ENCODE assay signal across 31 cellular contexts in the genomic region with DNA sequence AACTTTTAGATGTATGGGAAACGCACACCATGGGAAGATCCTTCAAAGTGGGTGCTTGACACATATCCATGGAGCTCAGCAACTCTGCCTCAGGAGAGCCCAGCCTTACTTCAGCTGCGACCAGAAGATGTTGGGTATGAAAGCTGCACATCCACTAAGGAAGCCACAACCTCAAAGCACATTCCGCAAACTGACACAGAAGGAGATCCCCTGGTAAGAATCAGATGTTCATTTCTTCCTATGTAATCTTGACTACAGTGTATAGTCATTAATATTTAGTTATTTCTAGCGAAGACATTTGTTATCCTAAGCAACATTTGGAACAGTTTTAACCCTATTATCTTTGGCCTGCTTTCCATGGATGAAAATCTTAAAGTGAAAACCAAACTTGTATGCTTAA.
"Had no signal": no experiment of that assay in that cellular context is flagged by ENCODE, and none has a peak within 500 bp of the region (broad histone marks: within the 10 kb centered on the region; RNA-seq: fewer than 3 reads in every experiment).

No MANE protein-coding gene starts in this region.

- H3K4me3 Mint-ChIP-seq: activated CD4-positive, alpha-beta memory T cell treated with anti-CD3 and anti-CD28 coated beads for 36 hours; activated CD4-positive, alpha-beta T cell treated with anti-CD3 and anti-CD28 coated beads for 36 hours; activated CD4-positive, alpha-beta T cell treated with anti-CD3 and anti-CD28 coated beads, Interleukin-2, amount 10 ng/mL, durations not matched to agents 24 days and 14 days; activated CD8-positive, alpha-beta memory T cell treated with anti-CD3 and anti-CD28 coated beads, Interleukin-2, amount 10 ng/mL, durations not matched to agents 7 days and 5 days; activated CD8-positive, alpha-beta T cell treated with anti-CD3 and anti-CD28 coated beads, Interleukin-2, amount 10 ng/mL, durations not matched to agents 7 days and 5 days; activated naive CD4-positive, alpha-beta T cell treated with anti-CD3 and anti-CD28 coated beads for 36 hours; activated naive CD4-positive, alpha-beta T cell treated with anti-CD3 and anti-CD28 coated beads, Interleukin-2, amount 50 U/mL, for 24 hours; activated naive CD8-positive, alpha-beta T cell treated with anti-CD3 and anti-CD28 coated beads for 36 hours; activated naive CD8-positive, alpha-beta T cell treated with anti-CD3 and anti-CD28 coated beads, Interleukin-2, amount 50 U/mL, for 24 hours; activated T-helper 1 cell treated with anti-CD3 and anti-CD28 coated beads, Interleukin-12 subunit alpha, Interleukin-12 subunit beta, Interleukin-2, Interleukin-4 antibody, amounts not matched to agents 30 ng/mL and 10 ng/mL and 1 ng/mL, durations not matched to agents 14 hours and 24 hours and 36 hours; T-helper 17 cell; T-helper 2 cell treated with Interferon-gamma antibody and Interleukin-4, amounts not matched to agents 5 μg/mL and 100 μg/mL, for 36 hours had no signal

- H3K9me3 Mint-ChIP-seq: activated CD4-positive, alpha-beta T cell treated with anti-CD3 and anti-CD28 coated beads, Interleukin-2, amount 10 ng/mL, durations not matched to agents 24 days and 14 days; activated T-helper 1 cell treated with anti-CD3 and anti-CD28 coated beads, Interleukin-12 subunit alpha, Interleukin-12 subunit beta, Interleukin-2, Interleukin-4 antibody, amounts not matched to agents 30 ng/mL and 10 ng/mL and 1 ng/mL, durations not matched to agents 14 hours and 24 hours and 36 hours had no signal

- H3K4me1 ChIP-seq: adrenal gland, colonic mucosa, esophagus squamous epithelium had no signal

- DNase-seq: activated CD4-positive, alpha-beta memory T cell treated with anti-CD3 and anti-CD28 coated beads for 36 hours; activated CD4-positive, alpha-beta T cell treated with anti-CD3 and anti-CD28 coated beads for 36 hours; activated CD4-positive, alpha-beta T cell treated with anti-CD3 and anti-CD28 coated beads, Interleukin-2, amount 10 ng/mL, durations not matched to agents 24 days and 14 days; activated CD4-positive, CD25-positive, alpha-beta regulatory T cell; activated CD4-positive, CD25-positive, alpha-beta regulatory T cell treated with anti-CD3 and anti-CD28 coated beads, Interleukin-2, amount 50 U/mL, for 72 hours; activated CD8-positive, alpha-beta memory T cell treated with anti-CD3 and anti-CD28 coated beads, Interleukin-2, amount 10 ng/mL, durations not matched to agents 7 days and 5 days; activated CD8-positive, alpha-beta memory T cell treated with anti-CD3 and anti-CD28 coated beads, Interleukin-2, amount 50 U/mL, for 4 hours; activated CD8-positive, alpha-beta T cell treated with anti-CD3 and anti-CD28 coated beads, Interleukin-2, amount 10 ng/mL, durations not matched to agents 7 days and 5 days; activated effector memory CD4-positive, alpha-beta T cell treated with anti-CD3 and anti-CD28 coated beads, Interleukin-2, amount 50 U/mL, for 16 hours; activated naive CD4-positive, alpha-beta T cell treated with anti-CD3 and anti-CD28 coated beads for 36 hours; activated naive CD8-positive, alpha-beta T cell treated with anti-CD3 and anti-CD28 coated beads for 36 hours; activated naive CD8-positive, alpha-beta T cell treated with anti-CD3 and anti-CD28 coated beads, Interleukin-2, amount 50 U/mL, for 24 hours; activated T-cell treated with anti-CD3 and anti-CD28 coated beads, Interleukin-2, amount 50 U/mL, for 1 hour; activated T-cell treated with anti-CD3 and anti-CD28 coated beads, Interleukin-2, amount 50 U/mL, for 48 hours; adrenal gland; amygdala; aorta; caudate nucleus; colonic mucosa; effector CD8-positive, alpha-beta T cell; esophagus squamous epithelium; foreskin fibroblast; head of caudate nucleus; hypothalamus; T-helper 17 cell; T1000 had no signal

- H3K4me3 ChIP-seq: adrenal gland, colonic mucosa, esophagus squamous epithelium had no signal

- H3K27me3 Mint-ChIP-seq: activated CD4-positive, alpha-beta memory T cell treated with anti-CD3 and anti-CD28 coated beads for 36 hours; activated CD4-positive, alpha-beta T cell treated with anti-CD3 and anti-CD28 coated beads for 36 hours; activated CD4-positive, alpha-beta T cell treated with anti-CD3 and anti-CD28 coated beads, Interleukin-2, amount 10 ng/mL, durations not matched to agents 24 days and 14 days; activated CD8-positive, alpha-beta memory T cell treated with anti-CD3 and anti-CD28 coated beads, Interleukin-2, amount 10 ng/mL, durations not matched to agents 7 days and 5 days; activated naive CD4-positive, alpha-beta T cell treated with anti-CD3 and anti-CD28 coated beads, Interleukin-2, amount 50 U/mL, for 24 hours; activated naive CD8-positive, alpha-beta T cell treated with anti-CD3 and anti-CD28 coated beads for 36 hours; activated naive CD8-positive, alpha-beta T cell treated with anti-CD3 and anti-CD28 coated beads, Interleukin-2, amount 50 U/mL, for 24 hours; T-helper 17 cell had no signal

- H3K36me3 Mint-ChIP-seq: activated CD4-positive, alpha-beta memory T cell treated with anti-CD3 and anti-CD28 coated beads for 36 hours; activated CD8-positive, alpha-beta memory T cell treated with anti-CD3 and anti-CD28 coated beads, Interleukin-2, amount 10 ng/mL, durations not matched to agents 7 days and 5 days; activated naive CD4-positive, alpha-beta T cell treated with anti-CD3 and anti-CD28 coated beads, Interleukin-2, amount 50 U/mL, for 24 hours; activated naive CD8-positive, alpha-beta T cell treated with anti-CD3 and anti-CD28 coated beads for 36 hours had no signal

- H3K27me3 ChIP-seq: adrenal gland, colonic mucosa, esophagus squamous epithelium had no signal

- H3K9me3 ChIP-seq: adrenal gland, colonic mucosa, esophagus squamous epithelium had no signal

- H3K36me3 ChIP-seq: adrenal gland, colonic mucosa, esophagus squamous epithelium had no signal

- H3K27ac ChIP-seq: adrenal gland, colonic mucosa, epithelial cell of prostate, esophagus squamous epithelium had no signal

- H3K27ac Mint-ChIP-seq: activated CD4-positive, alpha-beta memory T cell treated with anti-CD3 and anti-CD28 coated beads for 36 hours; activated CD4-positive, alpha-beta T cell treated with anti-CD3 and anti-CD28 coated beads for 36 hours; activated CD4-positive, alpha-beta T cell treated with anti-CD3 and anti-CD28 coated beads, Interleukin-2, amount 10 ng/mL, durations not matched to agents 24 days and 14 days; activated CD8-positive, alpha-beta memory T cell treated with anti-CD3 and anti-CD28 coated beads, Interleukin-2, amount 10 ng/mL, durations not matched to agents 7 days and 5 days; activated CD8-positive, alpha-beta T cell treated with anti-CD3 and anti-CD28 coated beads, Interleukin-2, amount 10 ng/mL, durations not matched to agents 7 days and 5 days; activated naive CD4-positive, alpha-beta T cell treated with anti-CD3 and anti-CD28 coated beads for 36 hours; activated naive CD4-positive, alpha-beta T cell treated with anti-CD3 and anti-CD28 coated beads, Interleukin-2, amount 50 U/mL, for 24 hours; activated naive CD8-positive, alpha-beta T cell treated with anti-CD3 and anti-CD28 coated beads for 36 hours; activated naive CD8-positive, alpha-beta T cell treated with anti-CD3 and anti-CD28 coated beads, Interleukin-2, amount 50 U/mL, for 24 hours; activated T-helper 1 cell treated with anti-CD3 and anti-CD28 coated beads, Interleukin-12 subunit alpha, Interleukin-12 subunit beta, Interleukin-2, Interleukin-4 antibody, amounts not matched to agents 30 ng/mL and 10 ng/mL and 1 ng/mL, durations not matched to agents 14 hours and 24 hours and 36 hours; activated T-helper 2 cell treated with anti-CD3 and anti-CD28 coated beads, Interferon-gamma antibody, Interleukin-2, Interleukin-4, amounts not matched to agents 10 μg/mL and 5 μg/mL and 100 μg/mL, durations not matched to agents 14 hours and 24 hours and 36 hours; T-helper 17 cell; T-helper 2 cell treated with Interferon-gamma antibody and Interleukin-4, amounts not matched to agents 5 μg/mL and 100 μg/mL, for 36 hours had no signal

- H3K4me1 Mint-ChIP-seq: activated CD4-positive, alpha-beta T cell treated with anti-CD3 and anti-CD28 coated beads for 36 hours; activated CD4-positive, alpha-beta T cell treated with anti-CD3 and anti-CD28 coated beads, Interleukin-2, amount 10 ng/mL, durations not matched to agents 24 days and 14 days; activated CD8-positive, alpha-beta memory T cell treated with anti-CD3 and anti-CD28 coated beads, Interleukin-2, amount 10 ng/mL, durations not matched to agents 7 days and 5 days; activated naive CD4-positive, alpha-beta T cell treated with anti-CD3 and anti-CD28 coated beads, Interleukin-2, amount 50 U/mL, for 24 hours; activated naive CD8-positive, alpha-beta T cell treated with anti-CD3 and anti-CD28 coated beads for 36 hours; activated naive CD8-positive, alpha-beta T cell treated with anti-CD3 and anti-CD28 coated beads, Interleukin-2, amount 50 U/mL, for 24 hours; T-helper 17 cell had no signal

- ATAC-seq: activated CD4-positive, alpha-beta T cell treated with anti-CD3 and anti-CD28 coated beads for 36 hours; activated CD8-positive, alpha-beta memory T cell treated with anti-CD3 and anti-CD28 coated beads, Interleukin-2, amount 10 ng/mL, durations not matched to agents 7 days and 5 days; activated CD8-positive, alpha-beta T cell treated with anti-CD3 and anti-CD28 coated beads, Interleukin-2, amount 10 ng/mL, durations not matched to agents 7 days and 5 days; activated naive CD8-positive, alpha-beta T cell treated with anti-CD3 and anti-CD28 coated beads, Interleukin-2, amount 50 U/mL, for 24 hours; T-helper 17 cell had no signal
